Comparison of ENCODE assay signal across 8 cellular contexts in the genomic region with DNA sequence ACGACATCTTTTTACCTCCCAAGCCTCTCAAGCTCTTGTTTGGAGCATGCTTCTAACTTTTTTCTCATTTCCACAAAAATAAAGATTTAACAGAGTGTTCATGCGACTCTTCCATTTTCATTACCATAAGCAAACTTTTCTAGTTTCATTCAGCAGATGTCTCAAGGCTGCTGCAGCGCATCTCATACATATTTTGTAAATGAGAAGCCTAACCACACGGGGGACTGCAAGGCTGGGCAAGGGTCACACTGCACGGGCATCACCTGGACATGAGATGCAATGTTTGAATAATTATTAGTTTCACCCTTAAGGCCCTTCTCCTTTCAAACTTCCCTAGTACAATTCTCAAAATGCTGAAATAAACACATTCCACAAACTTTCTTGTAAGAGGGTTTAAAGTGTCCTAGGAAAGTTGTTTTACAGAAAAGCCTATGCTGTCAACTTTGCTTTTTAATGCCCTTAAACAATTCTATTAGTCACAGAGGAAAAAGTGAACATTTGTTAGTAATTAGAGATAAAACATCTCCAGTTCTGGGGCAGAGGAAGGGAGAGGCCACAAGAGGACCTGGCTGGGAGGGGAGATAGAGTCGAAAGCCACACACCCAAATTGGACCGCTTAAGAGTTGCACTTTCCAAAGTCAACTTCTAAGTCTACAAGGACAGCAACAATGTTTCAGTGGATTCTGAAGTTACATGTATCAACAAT. TPM values are rescaled to one million over a fixed set of nuclear protein-coding genes. Genes with fewer than 3 reads are reported as not detected.
A peak's percentile ranks its signal among the peaks of the same experiment; 100 is the strongest.
DNase-seq lines count a peak whose midpoint lies in the region; ATAC-seq and TF ChIP-seq lines count a peak whose summit lies in the region.

No MANE protein-coding gene starts in this region.

- POLR2A ChIA-PET in CD8-positive, alpha-beta memory T cell (lab: Charles Lee): no interaction called here

- in situ Hi-C loops in astrocyte of the cerebellum (cut with HindIII; ENCODE audit: low sequenced_read_pairs): no loop called here

- H3K36me3 Mint-ChIP-seq in CD8-positive, alpha-beta memory T cell: peaks cover 0 to 6% (median 3%) of the 10 kb centered on the region in 3 donors

- CTCF ChIA-PET in CD8-positive, alpha-beta memory T cell (lab: Charles Lee): no interaction called here

- no peak for ATAC-seq in thoracic aorta (ENCODE audit: insufficient number of reproducible peaks, low FRiP score, low read depth)
- ATAC-seq in HG03460 (IDR thresholded peaks at IDR 0.05; ENCODE audit: unreplicated experiment): no peak
- no peak for ATAC-seq in GM21529 (IDR thresholded peaks at IDR 0.05; ENCODE audit: unreplicated experiment)

- H3K27me3 ChIP-seq in CD8-positive, alpha-beta memory T cell (ENCODE audit: insufficient read depth, low read length, poor library complexity, severe bottlenecking): no peaks in the 10 kb centered on the region
- H3K27me3 ChIP-seq in kidney epithelial cell (ENCODE audit: control insufficient read depth, insufficient read depth, low read length): no peaks in the 10 kb centered on the region
- no peaks in the 10 kb centered on the region for H3K27me3 ChIP-seq in thoracic aorta (replicated peaks; ENCODE audit: insufficient read depth)

- peak overlapping the region; percentile 75 to 94 (median 87) for H3K4me3 Mint-ChIP-seq in CD8-positive, alpha-beta memory T cell

- peak overlapping the region; percentile 76 for H3K4me3 ChIP-seq in CD8-positive, alpha-beta memory T cell (ENCODE audit: low read length)
- H3K4me3 ChIP-seq in astrocyte of the cerebellum (ENCODE audit: low read depth, low read length) (peak overlapping the region; percentile 64), kidney epithelial cell (ENCODE audit: low read depth, low read length) (peak overlapping the region; percentile 73), thoracic aorta (peak overlapping the region; percentile 88)

- peak overlapping the region; percentile 54 for H3K27ac ChIP-seq in CD8-positive, alpha-beta memory T cell (ENCODE audit: low read depth, low read length)
- H3K27ac ChIP-seq in KOPT-K1 (ENCODE audit: low read depth, low read length, poor library complexity, severe bottlenecking) (peak overlapping the region; percentile 63), thoracic aorta (no peak overlapping the region)

- no peaks in the 10 kb centered on the region for H3K9me3 Mint-ChIP-seq in CD8-positive, alpha-beta memory T cell

- no peaks in the 10 kb centered on the region for H3K27me3 Mint-ChIP-seq in CD8-positive, alpha-beta memory T cell

- no peaks in the 10 kb centered on the region for H3K36me3 ChIP-seq in CD8-positive, alpha-beta memory T cell (ENCODE audit: insufficient read depth, low read length)
- H3K36me3 ChIP-seq in KOPT-K1 (ENCODE audit: insufficient read depth, low read length): no peaks in the 10 kb centered on the region
- H3K36me3 ChIP-seq in kidney epithelial cell (ENCODE audit: control insufficient read depth, insufficient read depth, low read length): no peaks in the 10 kb centered on the region
- H3K36me3 ChIP-seq in thoracic aorta: no peaks in the 10 kb centered on the region

- peaks cover 31 to 40% (median 35%) of the 10 kb centered on the region in 3 donors for H3K4me1 Mint-ChIP-seq in CD8-positive, alpha-beta memory T cell

- H3K9me3 ChIP-seq in CD8-positive, alpha-beta memory T cell (ENCODE audit: low read length): no peaks in the 10 kb centered on the region
- no peaks in the 10 kb centered on the region for H3K9me3 ChIP-seq in KOPT-K1 (ENCODE audit: insufficient read depth, low read length, poor library complexity, severe bottlenecking)
- no peaks in the 10 kb centered on the region for H3K9me3 ChIP-seq in thoracic aorta

- peaks cover 25% of the 10 kb centered on the region for H3K4me1 ChIP-seq in CD8-positive, alpha-beta memory T cell (ENCODE audit: insufficient read depth, low read length)
- peaks cover 6 to 21% of the 10 kb centered on the region in 2 donors for H3K4me1 ChIP-seq in thoracic aorta (ENCODE audit: control insufficient read depth in 1 of 2, low read depth in 2 of 2)

- no peak for DNase-seq in CD8-positive, alpha-beta memory T cell
- DNase-seq in astrocyte of the cerebellum (ENCODE audit: low read depth) (no peak), kidney epithelial cell (ENCODE audit: low read depth) (no peak), thoracic aorta (ENCODE audit: low spot score) (no peak), NCI-H187 treated with DMSO at 0.1 percent for 48 hours (lab: John Stamatoyannopoulos, UW) (no peak)

- peak overlapping the region in 7 of 8 donors; percentile 30 to 95 (median 71) for H3K27ac Mint-ChIP-seq in CD8-positive, alpha-beta memory T cell

- TF ChIP-seq CTCF in astrocyte of the cerebellum (IDR thresholded peaks at IDR 0.05; ENCODE audit: low read depth, low read length, missing control alignments) (no peak), kidney epithelial cell (IDR thresholded peaks at IDR 0.05; ENCODE audit: insufficient read depth, low read length, poor library complexity, severe bottlenecking) (no peak), thoracic aorta (IDR thresholded peaks at IDR 0.05) (no peak)

RNA-seq across cellular contexts. Expression of a gene that starts 1.3 kb away (rescaled TPM):
- 10 to 100 TPM; 15.0 to 15.1 TPM for total RNA-seq in CD8-positive, alpha-beta memory T cell
- 7.2 TPM for polyA plus RNA-seq in CD8-positive, alpha-beta memory T cell
- 14.5 and 20.6 TPM in 2 replicates for total RNA-seq in kidney epithelial cell
- total RNA-seq in thoracic aorta: 10 to 100 TPM; 17.8 to 36.6 TPM

Comparison
In these comparisons a context has a peak if more than half of its experiments do, and no peak if none do; other contexts are left out.
1. H3K27ac ChIP-seq: peak in CD8-positive, alpha-beta memory T cell (single experiment) and KOPT-K1 (single experiment); none in thoracic aorta (0 of 2).
2. Peak in every context shown above with its lines, with median percentiles within 50 percentile points of each other: H3K4me3 ChIP-seq.